In the genomic region with DNA sequence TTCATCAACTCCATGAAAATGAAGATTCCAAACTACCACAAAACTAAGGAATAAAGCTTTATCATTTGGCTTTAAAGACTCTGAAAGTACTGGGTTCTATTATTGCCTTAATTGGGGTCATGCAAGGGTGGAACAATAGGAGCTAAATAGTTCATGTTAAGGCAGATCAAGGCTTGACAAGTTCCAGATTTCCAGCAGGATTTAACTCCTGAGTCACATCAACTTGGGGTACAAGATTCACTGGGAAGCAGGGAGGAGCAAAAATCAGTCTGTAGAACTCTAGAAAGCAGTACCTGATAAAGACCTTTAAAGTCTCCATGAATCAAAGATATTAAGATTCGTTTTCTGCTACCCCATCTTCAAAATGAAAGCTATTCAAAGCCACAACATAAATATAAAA, we compare ENCODE assay signal across 12 cellular contexts. TPM values are rescaled to one million over a fixed set of nuclear protein-coding genes. Genes with fewer than 3 reads are reported as not detected.
A peak's percentile ranks its signal among the peaks of the same experiment; 100 is the strongest.
DNase-seq lines count a peak whose midpoint lies in the region; TF ChIP-seq lines count a peak whose summit lies in the region.
"Had no signal": no experiment of that assay in that cellular context is flagged by ENCODE, and none has a peak within 500 bp of the region (broad histone marks: within the 10 kb centered on the region; RNA-seq: fewer than 3 reads in every experiment).

No MANE protein-coding gene starts in this region.

- TF ChIP-seq EP300 in sigmoid colon (IDR thresholded peaks at IDR 0.05) = no peak

- peaks cover 0 to 21% (median 3%) of the 10 kb centered on the region in 11 experiments; a peak in 12 of 22 replicates for H3K9me3 ChIP-seq in BLaER1 treated with 17β-estradiol and CSF1 and Interleukin-3, amounts not matched to agents 10 nM and 100 nM (replicated peaks in 1 of 11)
- H3K9me3 ChIP-seq in hepatocyte (ENCODE audit: low read depth) = no peaks in the 10 kb centered on the region
- no peaks in the 10 kb centered on the region for H3K9me3 ChIP-seq in sigmoid colon
- H3K9me3 ChIP-seq: BE2C had no signal

- TF ChIP-seq CTCF in hepatocyte (IDR thresholded peaks at IDR 0.05; ENCODE audit: poor library complexity) = no peak
- no peak for TF ChIP-seq CTCF in sigmoid colon (IDR thresholded peaks at IDR 0.05)

- H3K4me2 ChIP-seq in BLaER1 treated with 17β-estradiol and CSF1 and Interleukin-3, amounts not matched to agents 10 nM and 100 nM = peak overlapping the region; percentile 70 to 97 (median 84)
- peak overlapping the region; percentile 11 for H3K4me2 ChIP-seq in hepatocyte
- H3K4me2 ChIP-seq: PC-9 had no signal

- H3K27me3 ChIP-seq in BLaER1 treated with 17β-estradiol and CSF1 and Interleukin-3, amounts not matched to agents 10 nM and 100 nM = no peaks in the 10 kb centered on the region
- H3K27me3 ChIP-seq in hepatocyte = no peaks in the 10 kb centered on the region
- H3K27me3 ChIP-seq in sigmoid colon = no peaks in the 10 kb centered on the region
- H3K27me3 ChIP-seq: BE2C had no signal

- H3K9me2 ChIP-seq in hepatocyte (replicated peaks; ENCODE audit: insufficient read depth) = no peaks in the 10 kb centered on the region

- intact Hi-C loops in sigmoid colon (cut with DNase I) = no loop called here

- no peak overlapping the region for H2AFZ ChIP-seq in hepatocyte
- H2AFZ ChIP-seq: PC-9 had no signal

- DNase-seq in amniotic epithelial cell (ENCODE audit: low read depth) = peak; percentile 58
- no peak for DNase-seq in hepatocyte (ENCODE audit: low spot score)
- no peak for DNase-seq in substantia nigra (lab: John Stamatoyannopoulos, UW)
- no peak for DNase-seq in ACHN
- DNase-seq in HPDE6-E6E7 (ENCODE audit: extremely low spot score) = no peak
- DNase-seq in sigmoid colon = no peak
- DNase-seq: BE2C, EL, H7, NCI-H1436 treated with DMSO at 0.1 percent for 48 hours, PC-9 had no signal

- H3K4me3 ChIP-seq in BLaER1 treated with 17β-estradiol and CSF1 and Interleukin-3, amounts not matched to agents 10 nM and 100 nM = peak overlapping the region in 8 of 10 experiments; percentile 46 to 56 (median 49); a peak in 11 of 20 replicates
- H3K4me3 ChIP-seq in hepatocyte (no peak overlapping the region), sigmoid colon (no peak overlapping the region)
- H3K4me3 ChIP-seq: PC-9 had no signal

- H3K79me2 ChIP-seq in hepatocyte = no peaks in the 10 kb centered on the region

- peak overlapping the region in 9 of 11 experiments; percentile 80 to 90 (median 85); a peak in 12 of 22 replicates for H3K9ac ChIP-seq in BLaER1 treated with 17β-estradiol and CSF1 and Interleukin-3, amounts not matched to agents 10 nM and 100 nM

- in situ Hi-C loops in ACHN (cut with HindIII; ENCODE audit: low pct_ligation_motif_present, low pct_unique_long_range_greater_than_20kb, low sequenced_read_pairs) = loop anchor here (25.0 kb wide), 1 partner anchor 473 kb away; no protein-coding TSS in a partner anchor

- peak overlapping the region; percentile 92 to 98 (median 97) for H3K27ac ChIP-seq in BLaER1 treated with 17β-estradiol and CSF1 and Interleukin-3, amounts not matched to agents 10 nM and 100 nM
- H3K27ac ChIP-seq in hepatocyte (peak overlapping the region; percentile 89), substantia nigra (ENCODE audit: low read depth, low read length, poor library complexity, severe bottlenecking) (peak overlapping the region; percentile 32), sigmoid colon (no peak overlapping the region)
- H3K27ac ChIP-seq: PC-9 had no signal

- H3K4me1 ChIP-seq in BLaER1 treated with 17β-estradiol and CSF1 and Interleukin-3, amounts not matched to agents 10 nM and 100 nM = peaks cover 78 to 100% (median 93%) of the 10 kb centered on the region in 10 experiments
- peaks cover 48% of the 10 kb centered on the region for H3K4me1 ChIP-seq in hepatocyte (ENCODE audit: insufficient read depth)
- H3K4me1 ChIP-seq in sigmoid colon = peaks cover 0 to 15% (median under 1%) of the 10 kb centered on the region in 4 donors

- peaks cover 0 to 3% (median 0%) of the 10 kb centered on the region in 11 experiments; a peak in 1 of 22 replicates for H3K36me3 ChIP-seq in BLaER1 treated with 17β-estradiol and CSF1 and Interleukin-3, amounts not matched to agents 10 nM and 100 nM
- H3K36me3 ChIP-seq in hepatocyte (replicated peaks; ENCODE audit: insufficient read depth, low read depth) = no peaks in the 10 kb centered on the region
- no peaks in the 10 kb centered on the region for H3K36me3 ChIP-seq in sigmoid colon
- H3K36me3 ChIP-seq: BE2C had no signal

- 82% methylated on average over 1 of the region's 1 CpG for WGBS in hepatocyte (ENCODE audit: low lambda C conversion rate, missing lambda C conversion rate)
- 46 to 78% methylated on average over 1 of the region's 1 CpG for WGBS in sigmoid colon, 2 donors

- no peaks in the 10 kb centered on the region for H4K20me1 ChIP-seq in BLaER1 treated with 17β-estradiol and CSF1 and Interleukin-3, amounts not matched to agents 10 nM and 100 nM
- H4K20me1 ChIP-seq in hepatocyte (ENCODE audit: insufficient read depth, poor library complexity, severe bottlenecking) = no peaks in the 10 kb centered on the region

- no peak for TF ChIP-seq POLR2A in sigmoid colon (IDR thresholded peaks at IDR 0.05)

RNA-seq across cellular contexts. Expression of a gene that starts 41.9 kb away (rescaled TPM):
- total RNA-seq in hepatocyte (57.8 and 79.1 TPM in 2 replicates), sigmoid colon (10 to 100 TPM; 30.2 to 43.2 (median 42.8) TPM)
- polyA plus RNA-seq in hepatocyte (101 and 103 TPM in 2 replicates), sigmoid colon (100 to 1,000 TPM; 220 to 409 (median 261) TPM)

Comparison
In these comparisons a context has a peak if more than half of its experiments do, and no peak if none do; other contexts are left out.
1. H3K27ac ChIP-seq: peak in BLaER1 treated with 17β-estradiol and CSF1 and Interleukin-3, amounts not matched to agents 10 nM and 100 nM (11 of 11), hepatocyte (single experiment) and substantia nigra (single experiment); none in sigmoid colon (0 of 4).
2. H3K4me3 ChIP-seq: peak in BLaER1 treated with 17β-estradiol and CSF1 and Interleukin-3, amounts not matched to agents 10 nM and 100 nM (8 of 10); none in hepatocyte (single experiment) and sigmoid colon (0 of 4).